ENCODE assay signal across 14 cellular contexts in genomic region chr11:75907926-75908527, GRCh38.
"Had no signal": no experiment of that assay in that cellular context is flagged by ENCODE, and none has a peak within 500 bp of the region (broad histone marks: within the 10 kb centered on the region; RNA-seq: fewer than 3 reads in every experiment).

No MANE protein-coding gene starts in this region.

- H3K36me3 ChIP-seq: cardiac muscle cell, ovary had no signal

- FAIRE-seq: astrocyte, urothelium cell line had no signal

- H3K4me3 ChIP-seq: cardiac muscle cell, ovary, stomach had no signal

- H3K27me3 ChIP-seq: cardiac muscle cell, ovary, stomach had no signal

- H3K9me3 Mint-ChIP-seq: activated T-cell treated with anti-CD3 and anti-CD28 coated beads, Interleukin-2, amount 50 U/mL, for 72 hours; neural crest cell had no signal

- H3K9me3 ChIP-seq: ovary, stomach had no signal

- DNase-seq: activated CD4-positive, alpha-beta T cell treated with anti-CD3 and anti-CD28 coated beads, Interleukin-2, amount 50 U/mL, for 1 hour; activated naive CD4-positive, alpha-beta T cell; activated T-cell treated with anti-CD3 and anti-CD28 coated beads, Interleukin-2, amount 50 U/mL, for 72 hours; cortex of kidney; hypothalamus; kidney glomerular epithelial cell; mesendoderm; ovary; stimulated activated CD4-positive, alpha-beta T cell treated with anti-CD3 and anti-CD28 coated beads, Interleukin-12 subunit alpha, Interleukin-12 subunit beta, amount 100 ng/mL, for 4 hours; stomach had no signal

- H3K27ac ChIP-seq: cardiac muscle cell, ovary, stomach had no signal

- H3K4me3 Mint-ChIP-seq: neural crest cell had no signal
